30 cellular contexts compared by ENCODE assay signal in the genomic region with DNA sequence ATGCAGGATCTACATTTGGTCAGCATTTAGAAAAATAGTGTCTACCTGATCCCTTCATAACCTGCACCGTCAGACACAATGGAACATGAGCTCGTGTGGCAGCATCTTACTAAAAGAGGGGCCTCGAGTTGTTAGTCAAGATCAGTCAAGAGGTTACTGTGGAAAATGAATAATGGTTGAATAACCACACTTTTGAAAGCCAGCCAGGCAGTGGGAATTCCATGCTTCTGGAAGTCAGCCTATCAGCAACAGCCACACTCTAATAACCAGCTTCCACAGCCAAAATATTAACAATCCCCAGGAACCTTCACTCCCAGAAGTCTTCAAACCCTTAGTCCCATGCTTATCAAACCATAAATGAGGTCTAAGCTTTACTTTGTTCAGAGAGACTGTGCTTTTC.
"Had no signal": no experiment of that assay in that cellular context is flagged by ENCODE, and none has a peak within 500 bp of the region (broad histone marks: within the 10 kb centered on the region; RNA-seq: fewer than 3 reads in every experiment).

No MANE protein-coding gene starts in this region.

- H3K4me1 ChIP-seq: body of pancreas had no signal

- DNase-seq: activated CD4-positive, alpha-beta T cell treated with anti-CD3 and anti-CD28 coated beads, Interleukin-2, amount 50 U/mL, for 1 hour; activated CD4-positive, CD25-positive, alpha-beta regulatory T cell; activated CD8-positive, alpha-beta memory T cell treated with anti-CD3 and anti-CD28 coated beads, Interleukin-2, amount 50 U/mL, for 4 hours; activated CD8-positive, alpha-beta T cell treated with anti-CD3 and anti-CD28 coated beads for 36 hours; activated gamma-delta T cell treated with Interleukin-2 at 50 U/mL for 16 hours; activated naive CD4-positive, alpha-beta T cell treated with anti-CD3 and anti-CD28 coated beads, Interleukin-2, amount 10 ng/mL, durations not matched to agents 7 days and 5 days; activated naive CD8-positive, alpha-beta T cell treated with anti-CD3 and anti-CD28 coated beads for 36 hours; activated T-cell treated with anti-CD3 and anti-CD28 coated beads, Interleukin-2, amount 50 U/mL, for 72 hours; body of pancreas; central memory CD4-positive, alpha-beta T cell; IMR-90; Kasumi-1; KBM-7; NCI-H1417 treated with DMSO at 0.1 percent for 48 hours; NCI-H1694; NCI-H2081 treated with DMSO at 0.1 percent for 48 hours; NCI-H345; NCI-H510A; NCI-H526 treated with DMSO at 0.1 percent for 48 hours; NCI-H82; RPMI8226; T-cell; T-helper 2 cell; T1000 had no signal

- FAIRE-seq: bronchial epithelial cell, TTC549 had no signal

- H3K27me3 Mint-ChIP-seq: activated CD8-positive, alpha-beta T cell treated with anti-CD3 and anti-CD28 coated beads for 36 hours; activated naive CD4-positive, alpha-beta T cell treated with anti-CD3 and anti-CD28 coated beads, Interleukin-2, amount 10 ng/mL, durations not matched to agents 7 days and 5 days had no signal

- H3K27me3 ChIP-seq: body of pancreas had no signal

- ATAC-seq: activated CD8-positive, alpha-beta T cell treated with anti-CD3 and anti-CD28 coated beads for 36 hours; activated T-cell treated with anti-CD3 and anti-CD28 coated beads, Interleukin-2, amount 50 U/mL, for 72 hours; body of pancreas; Right ventricle myocardium inferior; T-cell had no signal

- H3K9me3 Mint-ChIP-seq: activated CD8-positive, alpha-beta T cell treated with anti-CD3 and anti-CD28 coated beads for 36 hours; activated naive CD4-positive, alpha-beta T cell treated with anti-CD3 and anti-CD28 coated beads, Interleukin-2, amount 10 ng/mL, durations not matched to agents 7 days and 5 days; activated naive CD8-positive, alpha-beta T cell treated with anti-CD3 and anti-CD28 coated beads for 36 hours; activated T-cell treated with anti-CD3 and anti-CD28 coated beads, Interleukin-2, amount 50 U/mL, for 72 hours; activated T-helper 2 cell treated with anti-CD3 and anti-CD28 coated beads, Interferon-gamma antibody, Interleukin-2, Interleukin-4, amounts not matched to agents 10 μg/mL and 5 μg/mL and 100 μg/mL, durations not matched to agents 14 hours and 24 hours and 36 hours; T-cell had no signal

- H3K9me3 ChIP-seq: body of pancreas had no signal

- H3K36me3 Mint-ChIP-seq: activated naive CD4-positive, alpha-beta T cell treated with anti-CD3 and anti-CD28 coated beads, Interleukin-2, amount 10 ng/mL, durations not matched to agents 7 days and 5 days; activated naive CD8-positive, alpha-beta T cell treated with anti-CD3 and anti-CD28 coated beads for 36 hours; T-cell had no signal

- H3K27ac Mint-ChIP-seq: activated CD8-positive, alpha-beta T cell treated with anti-CD3 and anti-CD28 coated beads for 36 hours; activated naive CD4-positive, alpha-beta T cell treated with anti-CD3 and anti-CD28 coated beads, Interleukin-2, amount 10 ng/mL, durations not matched to agents 7 days and 5 days; activated naive CD8-positive, alpha-beta T cell treated with anti-CD3 and anti-CD28 coated beads for 36 hours; activated T-cell treated with anti-CD3 and anti-CD28 coated beads, Interleukin-2, amount 50 U/mL, for 72 hours; activated T-helper 2 cell treated with anti-CD3 and anti-CD28 coated beads, Interferon-gamma antibody, Interleukin-2, Interleukin-4, amounts not matched to agents 10 μg/mL and 5 μg/mL and 100 μg/mL, durations not matched to agents 14 hours and 24 hours and 36 hours; T-cell had no signal

- H3K4me3 ChIP-seq: body of pancreas, SK-N-MC had no signal

- H3K27ac ChIP-seq: body of pancreas, SK-N-MC, VCaP had no signal

- H3K4me3 Mint-ChIP-seq: activated CD8-positive, alpha-beta T cell treated with anti-CD3 and anti-CD28 coated beads for 36 hours; activated naive CD4-positive, alpha-beta T cell treated with anti-CD3 and anti-CD28 coated beads, Interleukin-2, amount 10 ng/mL, durations not matched to agents 7 days and 5 days; activated naive CD8-positive, alpha-beta T cell treated with anti-CD3 and anti-CD28 coated beads for 36 hours; activated T-cell treated with anti-CD3 and anti-CD28 coated beads, Interleukin-2, amount 50 U/mL, for 72 hours; T-cell had no signal
